In genomic region chr2:145158051-145158586, GRCh38 we compare ENCODE assay signal across 10 cellular contexts.
DNase-seq lines count a peak whose midpoint lies in the region; ATAC-seq and TF ChIP-seq lines count a peak whose summit lies in the region.
"Had no signal": no experiment of that assay in that cellular context is flagged by ENCODE, and none has a peak within 500 bp of the region (broad histone marks: within the 10 kb centered on the region; RNA-seq: fewer than 3 reads in every experiment).

No MANE protein-coding gene starts in this region.

- H3K27me3 ChIP-seq in trophoblast cell (ENCODE audit: insufficient read depth, low read length) (no peaks in the 10 kb centered on the region), A673 (replicated peaks; ENCODE audit: insufficient read depth, low read depth, low read length, poor library complexity) (no peaks in the 10 kb centered on the region)

- no peak overlapping the region for H2BK5ac ChIP-seq in trophoblast cell (ENCODE audit: low read depth, low read length, poor library complexity)

- H3K9ac ChIP-seq in trophoblast cell (ENCODE audit: low read length) = no peak overlapping the region

- DNase-seq in Calu3 = peak; percentile 46
- DNase-seq in NOMO-1 treated with DMSO at 0.1 percent for 48 hours (lab: John Stamatoyannopoulos, UW; ENCODE audit: unreplicated experiment) = peak; percentile 85
- DNase-seq in fibroblast of pulmonary artery (ENCODE audit: low read depth) = peak; percentile 98
- DNase-seq in trophoblast cell = peak; percentile 15 to 46
- DNase-seq in activated CD4-positive, alpha-beta T cell treated with anti-CD3 and anti-CD28 coated beads, Interleukin-2, amount 50 U/mL, for 48 hours = no peak
- DNase-seq in stimulated activated naive CD4-positive, alpha-beta T cell (lab: John Stamatoyannopoulos, UW) = no peak
- DNase-seq in A673 (ENCODE audit: low spot score) = no peak
- DNase-seq: DMS79, naive B cell had no signal

- intact Hi-C loops in Calu3 (cut with micrococcal nuclease; ENCODE audit: unreplicated experiment) = no loop called here
- intact Hi-C loops in A673 (cut with micrococcal nuclease; ENCODE audit: unreplicated experiment) = no loop called here

- H3K9me3 Mint-ChIP-seq in Calu3 (ENCODE audit: low read depth, unreplicated experiment) = peaks cover 3% of the 10 kb centered on the region

- no peak overlapping the region for H3K4me3 Mint-ChIP-seq in Calu3 (ENCODE audit: low read depth, unreplicated experiment)
- H3K4me3 Mint-ChIP-seq: naive B cell had no signal

- no peak overlapping the region for H3K27ac Mint-ChIP-seq in Calu3 (ENCODE audit: unreplicated experiment)
- H3K27ac Mint-ChIP-seq: naive B cell had no signal

- no peaks in the 10 kb centered on the region for H3K9me3 ChIP-seq in trophoblast cell (ENCODE audit: insufficient read depth, low read depth, low read length)
- peaks cover under 1% of the 10 kb centered on the region for H3K9me3 ChIP-seq in A673 (ENCODE audit: low read depth, low read length, poor library complexity, severe bottlenecking)

- CTCF ChIA-PET in Calu3 (lab: Charles Lee) = interaction anchor here (0.6 kb wide), 1 partner anchor 402 kb away, joined by 5 read pairs; no protein-coding TSS in a partner anchor
- CTCF ChIA-PET in A673 (lab: Charles Lee) = no interaction called here

- no peak for ATAC-seq in HG02970 (IDR thresholded peaks at IDR 0.05; ENCODE audit: low FRiP score, unreplicated experiment)

- no peak overlapping the region for H4K8ac ChIP-seq in trophoblast cell (ENCODE audit: low read depth, low read length)

- H3K18ac ChIP-seq in trophoblast cell (ENCODE audit: low read length) = no peak overlapping the region

- no peaks in the 10 kb centered on the region for H3K27me3 Mint-ChIP-seq in Calu3 (ENCODE audit: unreplicated experiment)
- H3K27me3 Mint-ChIP-seq: naive B cell had no signal

- no peak overlapping the region for H3K4me2 ChIP-seq in trophoblast cell (ENCODE audit: low read length)

- H4K91ac ChIP-seq in trophoblast cell (ENCODE audit: low read depth, low read length) = no peak overlapping the region

- H3K23ac ChIP-seq in trophoblast cell (ENCODE audit: low read length) = no peak overlapping the region

- no peaks in the 10 kb centered on the region for H3K79me1 ChIP-seq in trophoblast cell (ENCODE audit: low read length)

- no peak overlapping the region for H2AK5ac ChIP-seq in trophoblast cell (ENCODE audit: low read length)

- no peaks in the 10 kb centered on the region for H3K36me3 Mint-ChIP-seq in Calu3 (ENCODE audit: insufficient read depth, unreplicated experiment)

- no peak overlapping the region for H2BK12ac ChIP-seq in trophoblast cell (ENCODE audit: low read length)

- H3K36me3 ChIP-seq in trophoblast cell (ENCODE audit: control insufficient read depth in 1 of 2, insufficient read depth in 2 of 2, low read length in 2 of 2) (no peaks in the 10 kb centered on the region), A673 (ENCODE audit: insufficient read depth, low read length, poor library complexity, severe bottlenecking) (no peaks in the 10 kb centered on the region)

- POLR2A ChIA-PET in A673 (lab: Charles Lee; ENCODE audit: low non-redundant PET) = no interaction called here

- no peak overlapping the region for H2AFZ ChIP-seq in trophoblast cell (ENCODE audit: insufficient read depth, low read length, poor library complexity)

- BruUV-seq in Calu3 (replicated peaks; lab: Mats Ljungman, UMichigan) (no TSS peak), A673 (replicated peaks; lab: Mats Ljungman, UMichigan) (no TSS peak)

- TF ChIP-seq CTCF in Calu3 (IDR thresholded peaks at IDR 0.05; ENCODE audit: unreplicated experiment) = no peak
- TF ChIP-seq CTCF in fibroblast of pulmonary artery (IDR thresholded peaks at IDR 0.05; ENCODE audit: low read length, missing control alignments) = no peak
- TF ChIP-seq CTCF in A673 (conservative IDR thresholded peaks at IDR 0.05; ENCODE audit: low read depth, low read length) = no peak

- no CpG with 5 or more reads among the region's 2 CpGs for WGBS in trophoblast cell (ENCODE audit: extremely low coverage, insufficient coverage, insufficient read length)

- no peak overlapping the region for H3K27ac ChIP-seq in trophoblast cell (ENCODE audit: low read depth, low read length)
- no peak overlapping the region for H3K27ac ChIP-seq in A673 (ENCODE audit: low read depth, low read length, poor library complexity, severe bottlenecking)

- no peak overlapping the region for H4K12ac ChIP-seq in trophoblast cell (ENCODE audit: low read depth, low read length)

- no peak overlapping the region for H2BK120ac ChIP-seq in trophoblast cell (ENCODE audit: insufficient read depth, low read length, poor library complexity)

- H3K4me1 ChIP-seq in trophoblast cell (ENCODE audit: control insufficient read depth in 1 of 2, insufficient read depth in 2 of 2, low read length in 2 of 2) (no peaks in the 10 kb centered on the region), A673 (ENCODE audit: insufficient read depth, low read length, poor library complexity, severe bottlenecking) (peaks cover 19% of the 10 kb centered on the region)

- H3K4me1 Mint-ChIP-seq in Calu3 (ENCODE audit: low read depth, unreplicated experiment) = no peaks in the 10 kb centered on the region

- H3K4ac ChIP-seq in trophoblast cell (ENCODE audit: low read depth, low read length) = no peak overlapping the region

- H3K4me3 ChIP-seq in fibroblast of pulmonary artery (replicated peaks; ENCODE audit: low read depth, low read length) (no peak overlapping the region), trophoblast cell (ENCODE audit: low read depth, low read length) (no peak overlapping the region), A673 (ENCODE audit: low read depth, low read length, poor library complexity, severe bottlenecking) (no peak overlapping the region)

- no peaks in the 10 kb centered on the region for H3K79me2 ChIP-seq in trophoblast cell (ENCODE audit: control insufficient read depth, insufficient read depth, low read length, poor library complexity)

- no peak overlapping the region for H3K14ac ChIP-seq in trophoblast cell (ENCODE audit: low read length)

Comparison
In these comparisons a context has a peak if more than half of its experiments do, and no peak if none do; other contexts are left out.
1. DNase-seq: peak in Calu3 (single experiment), NOMO-1 treated with DMSO at 0.1 percent for 48 hours (single experiment), fibroblast of pulmonary artery (single experiment) and trophoblast cell (2 of 2); none in activated CD4-positive, alpha-beta T cell treated with anti-CD3 and anti-CD28 coated beads, Interleukin-2, amount 50 U/mL, for 48 hours (0 of 2), stimulated activated naive CD4-positive, alpha-beta T cell (0 of 6) and A673 (single experiment).